In genomic region chr20:31502884-31503673, GRCh38 we compare ENCODE assay signal across 8 cellular contexts. TPM values are rescaled to one million over a fixed set of nuclear protein-coding genes. Genes with fewer than 3 reads are reported as not detected.
DNase-seq lines count a peak whose midpoint lies in the region; ATAC-seq and TF ChIP-seq lines count a peak whose summit lies in the region.
"Not testable (repeated sequence)": the region's sequence is repeated elsewhere in the genome, so short reads cannot be mapped to it uniquely, and the experiment has no call there.

No MANE protein-coding gene starts in this region.

- not testable (repeated sequence) for H3K4me2 ChIP-seq in Loucy (ENCODE audit: low read depth, low read length, poor library complexity, severe bottlenecking)

- DNase-seq in GM03348 (ENCODE audit: low spot score) (peak; percentile 91), H7 (peak; percentile 95), SIG-M5 treated with dmso at 0.1 percent for 504 hours (lab: John Stamatoyannopoulos, UW; ENCODE audit: unreplicated experiment) (peak; percentile 45), foreskin keratinocyte (peak; percentile 19 to 35), occipital lobe (lab: John Stamatoyannopoulos, UW) (peak; percentile 44), suprapubic skin (ENCODE audit: low spot score in 2 of 2) (peak; percentile 89 to 90)
- DNase-seq in activated T-helper 9 cell treated with anti-CD3 and anti-CD28 coated beads, Interleukin-2, amount 50 U/mL, for 16 hours (ENCODE audit: low read depth), result peak; percentile 67

- H3F3A ChIP-seq in Loucy (ENCODE audit: low read depth), result not testable (repeated sequence)

- not testable (repeated sequence) for H2AFZ ChIP-seq in Loucy (ENCODE audit: low read length)

- H3K9me3 ChIP-seq in Loucy (ENCODE audit: insufficient read depth, low read depth, low read length); suprapubic skin: not testable (repeated sequence)

- not testable (repeated sequence) for TF ChIP-seq EP300 in suprapubic skin (IDR thresholded peaks at IDR 0.05)

- not testable (repeated sequence) for H3K79me2 ChIP-seq in Loucy (ENCODE audit: insufficient read depth, low read length)

- H3K36me3 ChIP-seq in H7 (replicated peaks; ENCODE audit: control insufficient read depth, insufficient read depth, low read length); Loucy (ENCODE audit: insufficient read depth, low read length); suprapubic skin: not testable (repeated sequence)

- H3K4me1 ChIP-seq in Loucy (ENCODE audit: insufficient read depth, low read length, poor library complexity, severe bottlenecking); foreskin keratinocyte; suprapubic skin: not testable (repeated sequence)

- TF ChIP-seq CTCF in Loucy (conservative IDR thresholded peaks at IDR 0.05; ENCODE audit: low read length) (peak; percentile 90), foreskin keratinocyte (conservative IDR thresholded peaks at IDR 0.05) (peak; percentile 91), suprapubic skin (IDR thresholded peaks at IDR 0.05) (peak; percentile 94 to 97)

- TF ChIP-seq POLR2A in suprapubic skin (IDR thresholded peaks at IDR 0.05), result not testable (repeated sequence)

- not testable (repeated sequence) for H3K9me2 ChIP-seq in Loucy (replicated peaks; ENCODE audit: low read depth, low read length)

- not testable (repeated sequence) for H3K9ac ChIP-seq in Loucy (ENCODE audit: low read depth, low read length, poor library complexity, severe bottlenecking)

- WGBS in suprapubic skin, result 33% methylated on average over 20 of the region's 20 CpGs

- H3K4me3 ChIP-seq in H7 (ENCODE audit: insufficient read depth, low read depth, low read length); Loucy (ENCODE audit: low read length, poor library complexity, severe bottlenecking); suprapubic skin: not testable (repeated sequence)

- H3K27me3 ChIP-seq in H7 (ENCODE audit: control insufficient read depth, insufficient read depth, low read length); Loucy (ENCODE audit: insufficient read depth, low read length, poor library complexity, severe bottlenecking); foreskin keratinocyte; suprapubic skin: not testable (repeated sequence)

- H3K27ac ChIP-seq in foreskin keratinocyte, suprapubic skin: not testable (repeated sequence)

- peak; percentile 92 for ATAC-seq in foreskin keratinocyte

- H4K20me1 ChIP-seq in Loucy (ENCODE audit: insufficient read depth, low read length, poor library complexity, severe bottlenecking), result not testable (repeated sequence)

RNA-seq across cellular contexts. Expression of gene HM13, which starts 11.2 kb away (rescaled TPM):
- 63.9 and 65.0 TPM in 2 replicates for total RNA-seq in H7 (2014; rRNA removed; shearing (Covaris generic))
- total RNA-seq in foreskin keratinocyte (105 and 125 TPM in 2 replicates), occipital lobe (27.8 TPM), suprapubic skin (10 to 100 TPM; 44.3 to 59.7 (median 54.4) TPM)
- 132 and 150 TPM in 2 replicates for polyA plus RNA-seq in foreskin keratinocyte

RNA-seq across cellular contexts. Expression of gene REM1, which starts 28.0 kb away (rescaled TPM):
- not detected in 2 replicates for total RNA-seq in H7 (2014; rRNA removed; shearing (Covaris generic))
- total RNA-seq in foreskin keratinocyte (not detected in 2 replicates), occipital lobe (not detected), suprapubic skin (1 to 10 TPM in 1 of 4 donors, under 1 TPM in 2, not detected in 1; 0.57 to 2.3 (median 0.64) TPM)
- polyA plus RNA-seq in foreskin keratinocyte, result not detected in 2 replicates

RNA-seq across cellular contexts. Expression of gene DEFB124, which starts 28.2 kb away (rescaled TPM):
- not detected in 2 replicates for total RNA-seq in H7 (2014; rRNA removed; shearing (Covaris generic))
- total RNA-seq in foreskin keratinocyte (not detected in 2 replicates), occipital lobe (not detected), suprapubic skin (not detected)
- polyA plus RNA-seq in foreskin keratinocyte, result not detected in 2 replicates

Comparison
In these comparisons a context has a peak if more than half of its experiments do, and no peak if none do; other contexts are left out.
1. DNase-seq: peak in every context shown above with its lines; median percentile 95 in H7; 91 in GM03348; 90 in suprapubic skin; 67 in activated T-helper 9 cell treated with anti-CD3 and anti-CD28 coated beads, Interleukin-2, amount 50 U/mL, for 16 hours; 45 in SIG-M5 treated with dmso at 0.1 percent for 504 hours; 44 in occipital lobe; 27 in foreskin keratinocyte.